ENCODE assay signal across 8 cellular contexts in genomic region chr13:62327367-62327766, GRCh38.
"Had no signal": no experiment of that assay in that cellular context is flagged by ENCODE, and none has a peak within 500 bp of the region (broad histone marks: within the 10 kb centered on the region; RNA-seq: fewer than 3 reads in every experiment).

No MANE protein-coding gene starts in this region.

- FAIRE-seq: HepG2 had no signal

- H3K4me1 ChIP-seq: HAP-1 had no signal

- H3K27ac ChIP-seq: HL-60, KMS-11 had no signal

- H3K4me2 ChIP-seq: GM23338, KMS-11 had no signal

- H3K4me3 ChIP-seq: GM23338, HAP-1 had no signal

- ATAC-seq: GM23338, HCT116, HepG2 had no signal

- H3K36me3 ChIP-seq: HAP-1 had no signal

- H3K9ac ChIP-seq: KMS-11 had no signal

- DNase-seq: H7, KBM-7 had no signal

- H3K9me3 ChIP-seq: HAP-1 had no signal
